In the genomic region with DNA sequence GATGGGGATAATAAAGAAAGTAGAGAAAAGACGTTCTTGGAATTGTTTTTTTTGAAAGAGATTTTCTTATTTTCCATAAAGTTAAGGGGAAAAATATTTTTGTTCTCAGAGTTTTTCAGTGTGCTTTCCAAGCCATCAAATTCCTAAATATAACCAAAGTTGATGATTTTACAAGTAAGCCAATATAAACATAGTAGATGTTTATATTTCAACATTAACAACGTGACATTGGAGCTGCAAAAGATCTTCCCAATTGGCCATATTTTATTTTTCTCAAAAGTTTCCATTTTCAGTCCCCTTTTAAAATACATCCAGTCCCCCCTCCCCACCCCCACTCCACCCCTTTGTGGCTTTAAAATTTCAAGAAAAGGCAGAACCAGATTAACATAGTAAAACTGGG, we compare ENCODE assay signal across 1 cellular context.
TF ChIP-seq lines count a peak whose summit lies in the region.

No MANE protein-coding gene starts in this region.

TF ChIP-seq in IMR-90, 13 proteins besides CTCF, POLR2A, EP300 and RAD21:
- TF ChIP-seq MXI1 (IDR thresholded peaks at IDR 0.05; ENCODE audit: borderline replicate concordance, low read depth, low read length) (no peak), CEBPB (IDR thresholded peaks at IDR 0.05; ENCODE audit: low read depth, low read length) (no peak), RFX5 (IDR thresholded peaks at IDR 0.05; ENCODE audit: low read depth, low read length) (no peak), MAZ (IDR thresholded peaks at IDR 0.05; ENCODE audit: borderline replicate concordance, low read depth, low read length) (no peak), NFE2L2 (IDR thresholded peaks at IDR 0.05; ENCODE audit: low read depth, low read length) (no peak), FOS (IDR thresholded peaks at IDR 0.05; ENCODE audit: low read depth, low read length) (no peak), RCOR1 (IDR thresholded peaks at IDR 0.05; ENCODE audit: insufficient replicate concordance, low read length) (no peak), SMC3 (IDR thresholded peaks at IDR 0.05; ENCODE audit: low read depth, low read length) (no peak), BHLHE40 (IDR thresholded peaks at IDR 0.05; ENCODE audit: low read depth, low read length) (no peak), CHD1 (IDR thresholded peaks at IDR 0.05; ENCODE audit: low read depth, low read length) (no peak), MAFK (IDR thresholded peaks at IDR 0.05; ENCODE audit: low read depth, low read length) (no peak)
- TF ChIP-seq, protein P1, sequence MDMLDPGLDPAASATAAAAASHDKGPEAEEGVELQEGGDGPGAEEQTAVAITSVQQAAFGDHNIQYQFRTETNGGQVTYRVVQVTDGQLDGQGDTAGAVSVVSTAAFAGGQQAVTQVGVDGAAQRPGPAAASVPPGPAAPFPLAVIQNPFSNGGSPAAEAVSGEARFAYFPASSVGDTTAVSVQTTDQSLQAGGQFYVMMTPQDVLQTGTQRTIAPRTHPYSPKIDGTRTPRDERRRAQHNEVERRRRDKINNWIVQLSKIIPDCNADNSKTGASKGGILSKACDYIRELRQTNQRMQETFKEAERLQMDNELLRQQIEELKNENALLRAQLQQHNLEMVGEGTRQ (IDR thresholded peaks at IDR 0.05; ENCODE audit: low read depth, low read length) = no peak
- TF ChIP-seq, protein P2, sequence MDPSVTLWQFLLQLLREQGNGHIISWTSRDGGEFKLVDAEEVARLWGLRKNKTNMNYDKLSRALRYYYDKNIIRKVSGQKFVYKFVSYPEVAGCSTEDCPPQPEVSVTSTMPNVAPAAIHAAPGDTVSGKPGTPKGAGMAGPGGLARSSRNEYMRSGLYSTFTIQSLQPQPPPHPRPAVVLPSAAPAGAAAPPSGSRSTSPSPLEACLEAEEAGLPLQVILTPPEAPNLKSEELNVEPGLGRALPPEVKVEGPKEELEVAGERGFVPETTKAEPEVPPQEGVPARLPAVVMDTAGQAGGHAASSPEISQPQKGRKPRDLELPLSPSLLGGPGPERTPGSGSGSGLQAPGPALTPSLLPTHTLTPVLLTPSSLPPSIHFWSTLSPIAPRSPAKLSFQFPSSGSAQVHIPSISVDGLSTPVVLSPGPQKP (IDR thresholded peaks at IDR 0.05; ENCODE audit: borderline replicate concordance, low read depth, low read length) = no peak
